Comparison of ENCODE assay signal across 8 cellular contexts in the genomic region with DNA sequence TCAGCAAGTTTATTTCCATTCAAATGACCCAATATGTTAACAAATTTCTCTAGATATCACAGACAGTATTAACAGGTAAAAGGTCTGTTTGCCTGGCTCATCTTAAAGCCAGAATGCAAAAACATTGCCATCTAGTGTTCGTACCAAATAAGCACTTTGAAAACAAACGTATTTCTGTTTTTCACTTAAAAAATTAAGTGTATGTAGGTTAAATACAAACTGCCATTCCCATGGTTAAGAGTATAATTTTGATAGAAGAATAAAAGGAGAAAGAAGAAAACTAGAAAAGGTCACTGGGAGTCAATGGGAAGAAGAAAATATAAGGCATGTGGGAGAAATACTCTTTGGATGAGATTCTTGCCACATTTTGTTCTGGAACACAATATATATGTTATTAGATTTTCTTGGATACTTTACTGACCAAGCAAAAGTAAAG. TPM values are rescaled to one million over a fixed set of nuclear protein-coding genes. Genes with fewer than 3 reads are reported as not detected.
DNase-seq lines count a peak whose midpoint lies in the region; ATAC-seq and TF ChIP-seq lines count a peak whose summit lies in the region.

No MANE protein-coding gene starts in this region.

- H3K27me3 ChIP-seq in H7 (ENCODE audit: control insufficient read depth, insufficient read depth, low read length) (no peaks in the 10 kb centered on the region), dorsolateral prefrontal cortex (no peaks in the 10 kb centered on the region), suprapubic skin (no peaks in the 10 kb centered on the region)

- no peak for TF ChIP-seq POLR2A in suprapubic skin (IDR thresholded peaks at IDR 0.05)

- peak overlapping the region in 8 of 59 donors; percentile 1 to 38 (median 18) for H3K27ac ChIP-seq in dorsolateral prefrontal cortex
- H3K27ac ChIP-seq in suprapubic skin, result no peak overlapping the region

- no peak for TF ChIP-seq EP300 in suprapubic skin (IDR thresholded peaks at IDR 0.05)

- WGBS in suprapubic skin, result 25% methylated on average over 2 of the region's 2 CpGs

- DNase-seq in AG09309 (ENCODE audit: low read depth), result no peak
- DNase-seq in H7, result peak; percentile 8
- DNase-seq in NCI-H748 treated with DMSO at 0.1 percent for 48 hours (lab: John Stamatoyannopoulos, UW), result peak; percentile 68
- no peak for DNase-seq in dorsolateral prefrontal cortex
- DNase-seq in renal cortical epithelial cell (ENCODE audit: low read depth), result peak; percentile 67
- no peak for DNase-seq in suprapubic skin (ENCODE audit: low spot score in 2 of 2)

- H3K4me3 ChIP-seq in AG09309 (ENCODE audit: control insufficient read depth, low read depth, low read length) (no peak overlapping the region), H7 (ENCODE audit: insufficient read depth, low read depth, low read length) (no peak overlapping the region), dorsolateral prefrontal cortex (no peak overlapping the region), suprapubic skin (no peak overlapping the region)

- TF ChIP-seq CTCF in AG09309 (IDR thresholded peaks at IDR 0.05; ENCODE audit: control insufficient read depth, insufficient read depth, low read depth, low read length, missing control alignments) (peak; percentile 62), dorsolateral prefrontal cortex (IDR thresholded peaks at IDR 0.05 in 54 of 56, conservative IDR thresholded peaks at IDR 0.05 in 2 of 56; ENCODE audit: low read depth in 1 of 56, partially characterized antibody in 56 of 56) (peak; percentile 55 to 88 (median 73)), suprapubic skin (IDR thresholded peaks at IDR 0.05) (peak in 1 of 2 donors; percentile 6)

- H3K4me1 ChIP-seq in suprapubic skin, result no peaks in the 10 kb centered on the region

- intact Hi-C loops in dorsolateral prefrontal cortex (cut with DNase I), result loop anchor here in 1 of 2 donors (2.0 kb wide), 1 partner anchor 580 kb away; no protein-coding TSS in a partner anchor

- no peaks in the 10 kb centered on the region for H3K36me3 ChIP-seq in H7 (replicated peaks; ENCODE audit: control insufficient read depth, insufficient read depth, low read length)
- H3K36me3 ChIP-seq in suprapubic skin, result peaks cover 4% of the 10 kb centered on the region

- ATAC-seq in GM21717 (IDR thresholded peaks at IDR 0.05; ENCODE audit: unreplicated experiment), result no peak
- ATAC-seq in HG03135 (IDR thresholded peaks at IDR 0.05; ENCODE audit: unreplicated experiment), result no peak

- no peaks in the 10 kb centered on the region for H3K9me3 ChIP-seq in suprapubic skin

RNA-seq across cellular contexts. Expression of gene ORC5, which starts 51.0 kb away (rescaled TPM):
- 20.5 and 21.1 TPM in 2 replicates for total RNA-seq in H7 (2014; rRNA removed; shearing (Covaris generic))
- 10 to 100 TPM; 17.3 to 40.9 (median 26.3) TPM for total RNA-seq in dorsolateral prefrontal cortex
- total RNA-seq in renal cortical epithelial cell, result 16.8 and 137 TPM in 2 replicates
- total RNA-seq in suprapubic skin, result 10 to 100 TPM; 10.5 to 28.7 (median 13.5) TPM

Comparison
In these comparisons a context has a peak if more than half of its experiments do, and no peak if none do; other contexts are left out.
1. DNase-seq: peak in H7 (single experiment), NCI-H748 treated with DMSO at 0.1 percent for 48 hours (single experiment) and renal cortical epithelial cell (single experiment); none in AG09309 (single experiment), dorsolateral prefrontal cortex (0 of 10) and suprapubic skin (0 of 2).